1 cellular context compared by ENCODE assay signal in genomic region chr11:69650081-69650831, GRCh38.
TF ChIP-seq lines count a peak whose summit lies in the region.

No MANE protein-coding gene starts in this region.

TF ChIP-seq in H1, 55 proteins besides CTCF, POLR2A, EP300 and RAD21:
- TF ChIP-seq ZNF274 (IDR thresholded peaks at IDR 0.05; ENCODE audit: borderline replicate concordance, extremely low read depth, low read length) (no peak), ATF3 (IDR thresholded peaks at IDR 0.05; ENCODE audit: insufficient read depth, low read depth, low read length) (no peak), SRF (IDR thresholded peaks at IDR 0.05; ENCODE audit: low read depth, low read length) (no peak), SAP30 (IDR thresholded peaks at IDR 0.05; ENCODE audit: insufficient read depth, insufficient replicate concordance, low read length) (no peak), KDM5A (IDR thresholded peaks at IDR 0.05; ENCODE audit: low read length) (no peak)
